ENCODE assay signal across 1 cellular context in the genomic region with DNA sequence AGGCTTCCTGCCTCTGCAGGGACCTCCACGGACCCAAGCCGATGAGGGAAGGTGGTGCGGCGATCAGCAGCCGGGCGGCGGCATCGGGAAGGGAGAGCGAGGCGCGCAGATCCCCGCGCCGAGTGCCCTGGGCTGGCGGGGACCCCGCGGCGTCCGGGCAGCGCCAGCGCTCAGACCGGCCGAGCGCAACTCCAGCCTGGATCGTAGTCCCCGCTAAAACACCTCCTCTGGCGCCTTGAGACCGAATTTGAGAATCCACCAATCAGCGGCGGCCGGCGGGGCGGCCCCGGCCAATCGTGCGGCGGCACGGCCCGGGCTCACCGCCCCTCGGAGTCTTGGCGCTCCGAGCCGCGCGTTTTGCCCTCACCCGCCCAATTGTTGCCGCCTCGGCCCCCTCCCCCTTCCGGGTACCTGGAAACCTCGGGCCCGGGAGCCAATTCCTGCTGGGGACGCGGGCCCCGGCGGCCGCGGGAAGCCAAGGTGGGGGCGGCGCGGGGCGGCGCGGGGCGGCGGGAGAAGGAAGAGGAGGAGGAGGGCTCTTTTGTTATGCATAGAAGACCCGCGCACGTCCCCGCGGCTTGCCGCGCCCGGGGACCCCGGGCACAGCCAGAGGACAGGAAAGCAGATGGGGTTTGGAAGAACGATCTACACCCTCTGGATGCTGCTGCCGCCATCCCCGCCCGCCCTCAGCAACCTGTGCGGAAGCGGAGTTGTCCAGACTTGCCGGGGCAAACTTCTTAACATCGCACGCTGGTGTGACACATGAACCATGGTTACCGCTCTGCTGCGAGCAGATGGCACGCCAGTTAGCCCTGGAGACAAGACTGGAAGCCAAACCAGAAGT.
TF ChIP-seq lines count a peak whose summit lies in the region.

A gene with protein sequence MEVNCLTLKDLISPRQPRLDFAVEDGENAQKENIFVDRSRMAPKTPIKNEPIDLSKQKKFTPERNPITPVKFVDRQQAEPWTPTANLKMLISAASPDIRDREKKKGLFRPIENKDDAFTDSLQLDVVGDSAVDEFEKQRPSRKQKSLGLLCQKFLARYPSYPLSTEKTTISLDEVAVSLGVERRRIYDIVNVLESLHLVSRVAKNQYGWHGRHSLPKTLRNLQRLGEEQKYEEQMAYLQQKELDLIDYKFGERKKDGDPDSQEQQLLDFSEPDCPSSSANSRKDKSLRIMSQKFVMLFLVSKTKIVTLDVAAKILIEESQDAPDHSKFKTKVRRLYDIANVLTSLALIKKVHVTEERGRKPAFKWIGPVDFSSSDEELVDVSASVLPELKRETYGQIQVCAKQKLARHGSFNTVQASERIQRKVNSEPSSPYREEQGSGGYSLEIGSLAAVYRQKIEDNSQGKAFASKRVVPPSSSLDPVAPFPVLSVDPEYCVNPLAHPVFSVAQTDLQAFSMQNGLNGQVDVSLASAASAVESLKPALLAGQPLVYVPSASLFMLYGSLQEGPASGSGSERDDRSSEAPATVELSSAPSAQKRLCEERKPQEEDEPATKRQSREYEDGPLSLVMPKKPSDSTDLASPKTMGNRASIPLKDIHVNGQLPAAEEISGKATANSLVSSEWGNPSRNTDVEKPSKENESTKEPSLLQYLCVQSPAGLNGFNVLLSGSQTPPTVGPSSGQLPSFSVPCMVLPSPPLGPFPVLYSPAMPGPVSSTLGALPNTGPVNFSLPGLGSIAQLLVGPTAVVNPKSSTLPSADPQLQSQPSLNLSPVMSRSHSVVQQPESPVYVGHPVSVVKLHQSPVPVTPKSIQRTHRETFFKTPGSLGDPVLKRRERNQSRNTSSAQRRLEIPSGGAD (minus strand): TSS at position 209 of the 844 bp plus-strand sequence. CDS start 934 bp downstream, outside the sequence.

TF ChIP-seq in HepG2, 621 proteins besides CTCF, POLR2A, EP300 and RAD21 (continued from another document and continues in another):
- TF ChIP-seq, protein P1, sequence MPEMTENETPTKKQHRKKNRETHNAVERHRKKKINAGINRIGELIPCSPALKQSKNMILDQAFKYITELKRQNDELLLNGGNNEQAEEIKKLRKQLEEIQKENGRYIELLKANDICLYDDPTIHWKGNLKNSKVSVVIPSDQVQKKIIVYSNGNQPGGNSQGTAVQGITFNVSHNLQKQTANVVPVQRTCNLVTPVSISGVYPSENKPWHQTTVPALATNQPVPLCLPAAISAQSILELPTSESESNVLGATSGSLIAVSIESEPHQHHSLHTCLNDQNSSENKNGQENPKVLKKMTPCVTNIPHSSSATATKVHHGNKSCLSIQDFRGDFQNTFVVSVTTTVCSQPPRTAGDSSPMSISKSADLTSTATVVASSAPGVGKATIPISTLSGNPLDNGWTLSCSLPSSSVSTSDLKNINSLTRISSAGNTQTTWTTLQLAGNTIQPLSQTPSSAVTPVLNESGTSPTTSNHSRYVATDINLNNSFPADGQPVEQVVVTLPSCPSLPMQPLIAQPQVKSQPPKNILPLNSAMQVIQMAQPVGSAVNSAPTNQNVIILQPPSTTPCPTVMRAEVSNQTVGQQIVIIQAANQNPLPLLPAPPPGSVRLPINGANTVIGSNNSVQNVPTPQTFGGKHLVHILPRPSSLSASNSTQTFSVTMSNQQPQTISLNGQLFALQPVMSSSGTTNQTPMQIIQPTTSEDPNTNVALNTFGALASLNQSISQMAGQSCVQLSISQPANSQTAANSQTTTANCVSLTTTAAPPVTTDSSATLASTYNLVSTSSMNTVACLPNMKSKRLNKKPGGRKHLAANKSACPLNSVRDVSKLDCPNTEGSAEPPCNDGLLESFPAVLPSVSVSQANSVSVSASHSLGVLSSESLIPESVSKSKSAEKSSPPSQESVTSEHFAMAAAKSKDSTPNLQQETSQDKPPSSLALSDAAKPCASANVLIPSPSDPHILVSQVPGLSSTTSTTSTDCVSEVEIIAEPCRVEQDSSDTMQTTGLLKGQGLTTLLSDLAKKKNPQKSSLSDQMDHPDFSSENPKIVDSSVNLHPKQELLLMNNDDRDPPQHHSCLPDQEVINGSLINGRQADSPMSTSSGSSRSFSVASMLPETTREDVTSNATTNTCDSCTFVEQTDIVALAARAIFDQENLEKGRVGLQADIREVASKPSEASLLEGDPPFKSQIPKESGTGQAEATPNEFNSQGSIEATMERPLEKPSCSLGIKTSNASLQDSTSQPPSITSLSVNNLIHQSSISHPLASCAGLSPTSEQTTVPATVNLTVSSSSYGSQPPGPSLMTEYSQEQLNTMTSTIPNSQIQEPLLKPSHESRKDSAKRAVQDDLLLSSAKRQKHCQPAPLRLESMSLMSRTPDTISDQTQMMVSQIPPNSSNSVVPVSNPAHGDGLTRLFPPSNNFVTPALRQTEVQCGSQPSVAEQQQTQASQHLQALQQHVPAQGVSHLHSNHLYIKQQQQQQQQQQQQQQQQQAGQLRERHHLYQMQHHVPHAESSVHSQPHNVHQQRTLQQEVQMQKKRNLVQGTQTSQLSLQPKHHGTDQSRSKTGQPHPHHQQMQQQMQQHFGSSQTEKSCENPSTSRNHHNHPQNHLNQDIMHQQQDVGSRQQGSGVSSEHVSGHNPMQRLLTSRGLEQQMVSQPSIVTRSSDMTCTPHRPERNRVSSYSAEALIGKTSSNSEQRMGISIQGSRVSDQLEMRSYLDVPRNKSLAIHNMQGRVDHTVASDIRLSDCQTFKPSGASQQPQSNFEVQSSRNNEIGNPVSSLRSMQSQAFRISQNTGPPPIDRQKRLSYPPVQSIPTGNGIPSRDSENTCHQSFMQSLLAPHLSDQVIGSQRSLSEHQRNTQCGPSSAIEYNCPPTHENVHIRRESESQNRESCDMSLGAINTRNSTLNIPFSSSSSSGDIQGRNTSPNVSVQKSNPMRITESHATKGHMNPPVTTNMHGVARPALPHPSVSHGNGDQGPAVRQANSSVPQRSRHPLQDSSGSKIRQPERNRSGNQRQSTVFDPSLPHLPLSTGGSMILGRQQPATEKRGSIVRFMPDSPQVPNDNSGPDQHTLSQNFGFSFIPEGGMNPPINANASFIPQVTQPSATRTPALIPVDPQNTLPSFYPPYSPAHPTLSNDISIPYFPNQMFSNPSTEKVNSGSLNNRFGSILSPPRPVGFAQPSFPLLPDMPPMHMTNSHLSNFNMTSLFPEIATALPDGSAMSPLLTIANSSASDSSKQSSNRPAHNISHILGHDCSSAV (CRISPR knock-in tag; IDR thresholded peaks at IDR 0.05; ENCODE audit: borderline replicate concordance), result no peak
- TF ChIP-seq BCL6 (CRISPR knock-in tag; IDR thresholded peaks at IDR 0.05) (no peak), PRPF4 (IDR thresholded peaks at IDR 0.05; ENCODE audit: low read depth, low read length, poor library complexity, severe bottlenecking) (no peak), ZMYM3 (CRISPR knock-in tag; IDR thresholded peaks at IDR 0.05) (no peak), ZNF570 (CRISPR knock-in tag; IDR thresholded peaks at IDR 0.05; ENCODE audit: borderline replicate concordance) (no peak), MEIS2 (CRISPR knock-in tag; IDR thresholded peaks at IDR 0.05) (no peak), NFIC (IDR thresholded peaks at IDR 0.05; ENCODE audit: low read length) (no peak), RFXAP (CRISPR knock-in tag; IDR thresholded peaks at IDR 0.05; ENCODE audit: borderline replicate concordance) (no peak), ZFY (CRISPR knock-in tag; IDR thresholded peaks at IDR 0.05) (peak; percentile 74; the same call in 1 of the 2 replicates), ZNF235 (CRISPR knock-in tag; IDR thresholded peaks at IDR 0.05; ENCODE audit: borderline replicate concordance) (no peak), SAFB2 (CRISPR knock-in tag; IDR thresholded peaks at IDR 0.05; ENCODE audit: borderline replicate concordance, low read depth) (no peak), ZNF660 (CRISPR knock-in tag; IDR thresholded peaks at IDR 0.05; ENCODE audit: borderline replicate concordance, low read depth) (no peak), ZKSCAN8 (CRISPR knock-in tag; IDR thresholded peaks at IDR 0.05; ENCODE audit: borderline replicate concordance) (no peak), ZNF383 (CRISPR knock-in tag; IDR thresholded peaks at IDR 0.05; ENCODE audit: borderline replicate concordance) (no peak), HMG20A (CRISPR knock-in tag; IDR thresholded peaks at IDR 0.05; ENCODE audit: borderline replicate concordance) (no peak), AGO1 (IDR thresholded peaks at IDR 0.05; ENCODE audit: low read depth, low read length, poor library complexity, severe bottlenecking) (no peak), ZNF367 (CRISPR knock-in tag; IDR thresholded peaks at IDR 0.05; ENCODE audit: borderline replicate concordance) (no peak), TP53 (CRISPR knock-in tag; conservative IDR thresholded peaks at IDR 0.05) (no peak), ZNF510 (CRISPR knock-in tag; IDR thresholded peaks at IDR 0.05; ENCODE audit: low read depth) (no peak)
- TF ChIP-seq, protein P2, sequence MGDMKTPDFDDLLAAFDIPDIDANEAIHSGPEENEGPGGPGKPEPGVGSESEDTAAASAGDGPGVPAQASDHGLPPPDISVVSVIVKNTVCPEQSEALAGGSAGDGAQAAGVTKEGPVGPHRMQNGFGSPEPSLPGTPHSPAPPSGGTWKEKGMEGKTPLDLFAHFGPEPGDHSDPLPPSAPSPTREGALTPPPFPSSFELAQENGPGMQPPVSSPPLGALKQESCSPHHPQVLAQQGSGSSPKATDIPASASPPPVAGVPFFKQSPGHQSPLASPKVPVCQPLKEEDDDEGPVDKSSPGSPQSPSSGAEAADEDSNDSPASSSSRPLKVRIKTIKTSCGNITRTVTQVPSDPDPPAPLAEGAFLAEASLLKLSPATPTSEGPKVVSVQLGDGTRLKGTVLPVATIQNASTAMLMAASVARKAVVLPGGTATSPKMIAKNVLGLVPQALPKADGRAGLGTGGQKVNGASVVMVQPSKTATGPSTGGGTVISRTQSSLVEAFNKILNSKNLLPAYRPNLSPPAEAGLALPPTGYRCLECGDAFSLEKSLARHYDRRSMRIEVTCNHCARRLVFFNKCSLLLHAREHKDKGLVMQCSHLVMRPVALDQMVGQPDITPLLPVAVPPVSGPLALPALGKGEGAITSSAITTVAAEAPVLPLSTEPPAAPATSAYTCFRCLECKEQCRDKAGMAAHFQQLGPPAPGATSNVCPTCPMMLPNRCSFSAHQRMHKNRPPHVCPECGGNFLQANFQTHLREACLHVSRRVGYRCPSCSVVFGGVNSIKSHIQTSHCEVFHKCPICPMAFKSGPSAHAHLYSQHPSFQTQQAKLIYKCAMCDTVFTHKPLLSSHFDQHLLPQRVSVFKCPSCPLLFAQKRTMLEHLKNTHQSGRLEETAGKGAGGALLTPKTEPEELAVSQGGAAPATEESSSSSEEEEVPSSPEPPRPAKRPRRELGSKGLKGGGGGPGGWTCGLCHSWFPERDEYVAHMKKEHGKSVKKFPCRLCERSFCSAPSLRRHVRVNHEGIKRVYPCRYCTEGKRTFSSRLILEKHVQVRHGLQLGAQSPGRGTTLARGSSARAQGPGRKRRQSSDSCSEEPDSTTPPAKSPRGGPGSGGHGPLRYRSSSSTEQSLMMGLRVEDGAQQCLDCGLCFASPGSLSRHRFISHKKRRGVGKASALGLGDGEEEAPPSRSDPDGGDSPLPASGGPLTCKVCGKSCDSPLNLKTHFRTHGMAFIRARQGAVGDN (CRISPR knock-in tag; IDR thresholded peaks at IDR 0.05), result peak; percentile 82
- TF ChIP-seq, protein P3, sequence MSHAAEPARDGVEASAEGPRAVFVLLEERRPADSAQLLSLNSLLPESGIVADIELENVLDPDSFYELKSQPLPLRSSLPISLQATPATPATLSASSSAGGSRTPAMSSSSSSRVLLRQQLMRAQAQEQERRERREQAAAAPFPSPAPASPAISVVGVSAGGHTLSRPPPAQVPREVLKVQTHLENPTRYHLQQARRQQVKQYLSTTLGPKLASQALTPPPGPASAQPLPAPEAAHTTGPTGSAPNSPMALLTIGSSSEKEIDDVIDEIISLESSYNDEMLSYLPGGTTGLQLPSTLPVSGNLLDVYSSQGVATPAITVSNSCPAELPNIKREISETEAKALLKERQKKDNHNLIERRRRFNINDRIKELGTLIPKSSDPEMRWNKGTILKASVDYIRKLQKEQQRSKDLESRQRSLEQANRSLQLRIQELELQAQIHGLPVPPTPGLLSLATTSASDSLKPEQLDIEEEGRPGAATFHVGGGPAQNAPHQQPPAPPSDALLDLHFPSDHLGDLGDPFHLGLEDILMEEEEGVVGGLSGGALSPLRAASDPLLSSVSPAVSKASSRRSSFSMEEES (CRISPR knock-in tag; IDR thresholded peaks at IDR 0.05), result no peak
- TF ChIP-seq, protein P4, sequence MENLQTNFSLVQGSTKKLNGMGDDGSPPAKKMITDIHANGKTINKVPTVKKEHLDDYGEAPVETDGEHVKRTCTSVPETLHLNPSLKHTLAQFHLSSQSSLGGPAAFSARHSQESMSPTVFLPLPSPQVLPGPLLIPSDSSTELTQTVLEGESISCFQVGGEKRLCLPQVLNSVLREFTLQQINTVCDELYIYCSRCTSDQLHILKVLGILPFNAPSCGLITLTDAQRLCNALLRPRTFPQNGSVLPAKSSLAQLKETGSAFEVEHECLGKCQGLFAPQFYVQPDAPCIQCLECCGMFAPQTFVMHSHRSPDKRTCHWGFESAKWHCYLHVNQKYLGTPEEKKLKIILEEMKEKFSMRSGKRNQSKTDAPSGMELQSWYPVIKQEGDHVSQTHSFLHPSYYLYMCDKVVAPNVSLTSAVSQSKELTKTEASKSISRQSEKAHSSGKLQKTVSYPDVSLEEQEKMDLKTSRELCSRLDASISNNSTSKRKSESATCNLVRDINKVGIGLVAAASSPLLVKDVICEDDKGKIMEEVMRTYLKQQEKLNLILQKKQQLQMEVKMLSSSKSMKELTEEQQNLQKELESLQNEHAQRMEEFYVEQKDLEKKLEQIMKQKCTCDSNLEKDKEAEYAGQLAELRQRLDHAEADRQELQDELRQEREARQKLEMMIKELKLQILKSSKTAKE (CRISPR knock-in tag; IDR thresholded peaks at IDR 0.05; ENCODE audit: borderline replicate concordance), result no peak; the same call in 1 of the 2 replicates
- TF ChIP-seq, protein P5, sequence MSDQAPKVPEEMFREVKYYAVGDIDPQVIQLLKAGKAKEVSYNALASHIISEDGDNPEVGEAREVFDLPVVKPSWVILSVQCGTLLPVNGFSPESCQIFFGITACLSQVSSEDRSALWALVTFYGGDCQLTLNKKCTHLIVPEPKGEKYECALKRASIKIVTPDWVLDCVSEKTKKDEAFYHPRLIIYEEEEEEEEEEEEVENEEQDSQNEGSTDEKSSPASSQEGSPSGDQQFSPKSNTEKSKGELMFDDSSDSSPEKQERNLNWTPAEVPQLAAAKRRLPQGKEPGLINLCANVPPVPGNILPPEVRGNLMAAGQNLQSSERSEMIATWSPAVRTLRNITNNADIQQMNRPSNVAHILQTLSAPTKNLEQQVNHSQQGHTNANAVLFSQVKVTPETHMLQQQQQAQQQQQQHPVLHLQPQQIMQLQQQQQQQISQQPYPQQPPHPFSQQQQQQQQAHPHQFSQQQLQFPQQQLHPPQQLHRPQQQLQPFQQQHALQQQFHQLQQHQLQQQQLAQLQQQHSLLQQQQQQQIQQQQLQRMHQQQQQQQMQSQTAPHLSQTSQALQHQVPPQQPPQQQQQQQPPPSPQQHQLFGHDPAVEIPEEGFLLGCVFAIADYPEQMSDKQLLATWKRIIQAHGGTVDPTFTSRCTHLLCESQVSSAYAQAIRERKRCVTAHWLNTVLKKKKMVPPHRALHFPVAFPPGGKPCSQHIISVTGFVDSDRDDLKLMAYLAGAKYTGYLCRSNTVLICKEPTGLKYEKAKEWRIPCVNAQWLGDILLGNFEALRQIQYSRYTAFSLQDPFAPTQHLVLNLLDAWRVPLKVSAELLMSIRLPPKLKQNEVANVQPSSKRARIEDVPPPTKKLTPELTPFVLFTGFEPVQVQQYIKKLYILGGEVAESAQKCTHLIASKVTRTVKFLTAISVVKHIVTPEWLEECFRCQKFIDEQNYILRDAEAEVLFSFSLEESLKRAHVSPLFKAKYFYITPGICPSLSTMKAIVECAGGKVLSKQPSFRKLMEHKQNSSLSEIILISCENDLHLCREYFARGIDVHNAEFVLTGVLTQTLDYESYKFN (CRISPR knock-in tag; conservative IDR thresholded peaks at IDR 0.05), result no peak
